In the genomic region with DNA sequence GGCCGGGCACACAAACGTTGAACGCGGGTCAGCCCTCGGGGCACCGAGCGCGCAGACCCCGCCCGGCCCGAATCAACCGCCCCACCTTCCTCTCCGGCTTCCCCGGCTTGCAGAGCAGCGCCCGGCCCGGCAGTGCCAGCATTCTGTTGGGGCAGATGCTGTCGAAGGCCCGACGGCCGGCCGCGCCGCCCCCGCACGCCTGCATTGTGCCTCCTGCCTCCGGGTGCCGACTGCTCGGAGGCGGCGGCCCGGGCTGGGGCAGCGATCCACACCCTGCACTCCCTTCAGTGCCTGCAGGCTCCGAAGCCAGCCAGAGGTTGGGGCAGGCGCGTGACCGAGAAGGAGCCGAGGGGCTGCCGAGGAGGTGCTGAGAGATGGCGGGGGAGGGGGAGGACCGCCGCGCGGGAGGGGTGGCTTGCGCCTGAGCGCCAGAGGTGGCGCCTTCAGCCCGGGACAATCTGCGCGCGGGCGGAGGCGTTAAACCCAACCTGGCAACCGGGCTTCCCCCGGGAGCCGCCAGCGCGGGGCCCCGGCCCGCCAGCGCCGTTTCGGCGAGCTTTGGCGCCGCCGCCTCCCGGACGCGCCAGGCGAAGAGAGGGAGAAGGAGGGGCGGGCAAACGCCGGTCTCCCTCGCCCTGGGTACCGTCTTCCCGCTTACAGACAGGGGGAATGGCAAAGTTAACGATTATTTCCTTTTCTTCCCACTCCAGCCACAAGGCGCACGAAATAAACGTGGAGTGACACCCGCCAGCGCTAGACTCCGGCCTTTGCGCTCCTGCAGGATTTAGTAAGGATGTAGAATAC, we compare ENCODE assay signal across 8 cellular contexts. TPM values are rescaled to one million over a fixed set of nuclear protein-coding genes. Genes with fewer than 3 reads are reported as not detected.
DNase-seq lines count a peak whose midpoint lies in the region; ATAC-seq and TF ChIP-seq lines count a peak whose summit lies in the region.

A gene (minus strand): TSS at position 382 of the 804 bp plus-strand sequence. CDS start 177 bp downstream, at position 205.

- peak within 1 kb of the TSS; percentile 29 for H3K4me3 ChIP-seq in fibroblast of pulmonary artery (replicated peaks; ENCODE audit: low read depth, low read length)
- H3K4me3 ChIP-seq in osteoblast (ENCODE audit: insufficient read depth, low read length), result peak within 1 kb of the TSS; percentile 69

- H3K79me2 ChIP-seq in osteoblast (ENCODE audit: insufficient read depth, low read length), result no peaks in the 10 kb centered on the region

- ATAC-seq in HG03045 (IDR thresholded peaks at IDR 0.05; ENCODE audit: unreplicated experiment), result peak; percentile 38

- peak within 1 kb of the TSS; percentile 90 for H3K4me2 ChIP-seq in osteoblast (ENCODE audit: insufficient read depth, low read length)

- no peaks in the 10 kb centered on the region for H3K9me3 ChIP-seq in osteoblast (ENCODE audit: low read depth, low read length)

- H3K27ac ChIP-seq in osteoblast (ENCODE audit: low read depth, low read length), result no peak within 1 kb of the TSS

- H3K36me3 ChIP-seq in osteoblast (ENCODE audit: insufficient read depth, low read length), result no peaks in the 10 kb centered on the region

- H4K20me1 ChIP-seq in osteoblast (ENCODE audit: insufficient read depth, low read length), result no peaks in the 10 kb centered on the region

- H2AFZ ChIP-seq in osteoblast (ENCODE audit: low read length), result peak within 1 kb of the TSS; percentile 74

- H3K4me1 ChIP-seq in osteoblast (ENCODE audit: insufficient read depth, low read length), result peaks cover 11% of the 10 kb centered on the region

- peak; percentile 83 for DNase-seq in activated effector memory CD4-positive, alpha-beta T cell treated with anti-CD3 and anti-CD28 coated beads, Interleukin-2, amount 50 U/mL, for 16 hours
- no peak for DNase-seq in activated effector memory CD4-positive, alpha-beta T cell treated with Interleukin-2 at 50 U/mL for 16 hours
- DNase-seq in NCI-H510A treated with DMSO at 0.1 percent for 48 hours (lab: John Stamatoyannopoulos, UW) (peak; percentile 38), fibroblast of pulmonary artery (ENCODE audit: low read depth) (no peak), osteoblast (ENCODE audit: insufficient read length, low spot score, missing footprints) (peak; percentile 96), medulla oblongata (ENCODE audit: extremely low spot score) (no peak)
- peak; percentile 86 for DNase-seq in activated CD8-positive, alpha-beta memory T cell treated with anti-CD3 and anti-CD28 coated beads for 24 hours

- no peak for TF ChIP-seq CTCF in fibroblast of pulmonary artery (IDR thresholded peaks at IDR 0.05; ENCODE audit: low read length, missing control alignments)
- no peak for TF ChIP-seq CTCF in osteoblast (IDR thresholded peaks at IDR 0.05; ENCODE audit: extremely low read depth, low read depth, low read length)

- peaks cover 79% of the 10 kb centered on the region for H3K27me3 ChIP-seq in osteoblast (ENCODE audit: insufficient read depth, low read length)

RNA-seq across cellular contexts. Expression of the gene that starts here (rescaled TPM):
- under 0.01 and 0.29 TPM in 2 replicates for total RNA-seq in osteoblast

Comparison
In these comparisons a context has a peak if more than half of its experiments do, and no peak if none do; other contexts are left out.
1. DNase-seq: peak in activated effector memory CD4-positive, alpha-beta T cell treated with anti-CD3 and anti-CD28 coated beads, Interleukin-2, amount 50 U/mL, for 16 hours (single experiment), NCI-H510A treated with DMSO at 0.1 percent for 48 hours (single experiment) and activated CD8-positive, alpha-beta memory T cell treated with anti-CD3 and anti-CD28 coated beads for 24 hours (single experiment); none in activated effector memory CD4-positive, alpha-beta T cell treated with Interleukin-2 at 50 U/mL for 16 hours (single experiment), fibroblast of pulmonary artery (single experiment) and medulla oblongata (single experiment).
2. Peak in DNase-seq, H3K4me3 ChIP-seq and H3K4me2 ChIP-seq in osteoblast; RNA of the gene not detected or under 1 TPM.